19 cellular contexts compared by ENCODE assay signal in the genomic region with DNA sequence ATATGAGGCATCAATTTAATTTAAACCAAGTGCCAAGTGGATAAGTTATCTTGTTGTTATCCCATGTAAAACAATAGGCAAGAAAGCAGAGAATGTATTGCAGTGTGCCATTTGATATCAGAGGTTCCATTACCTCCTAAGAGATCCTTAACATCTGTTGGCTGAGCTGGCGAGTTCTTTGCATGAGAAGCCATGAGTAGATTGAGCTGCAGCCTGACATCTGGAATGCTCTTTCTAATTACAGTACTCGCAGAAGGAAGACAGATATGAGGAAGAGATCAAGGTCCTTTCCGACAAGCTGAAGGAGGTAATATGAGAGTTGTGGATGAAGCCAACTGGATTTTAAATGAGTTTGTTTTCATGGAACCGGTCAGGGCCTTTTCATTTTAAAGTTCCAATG. TPM values are rescaled to one million over a fixed set of nuclear protein-coding genes. Genes with fewer than 3 reads are reported as not detected.
DNase-seq lines count a peak whose midpoint lies in the region; ATAC-seq and TF ChIP-seq lines count a peak whose summit lies in the region.
"Had no signal": no experiment of that assay in that cellular context is flagged by ENCODE, and none has a peak within 500 bp of the region (broad histone marks: within the 10 kb centered on the region; RNA-seq: fewer than 3 reads in every experiment).

No MANE protein-coding gene starts in this region.

- H3K4me1 ChIP-seq in IMR-90 (ENCODE audit: control insufficient read depth, insufficient read depth, low read length) = peaks cover 28% of the 10 kb centered on the region
- no peaks in the 10 kb centered on the region for H3K4me1 ChIP-seq in smooth muscle cell (ENCODE audit: low read depth)

- H2BK20ac ChIP-seq in IMR-90 (ENCODE audit: low read depth, low read length) = no peak overlapping the region

- no peak overlapping the region; a peak in 1 of 4 replicates for H4K8ac ChIP-seq in IMR-90 (ENCODE audit: low read depth in 2 of 2, low read length in 2 of 2)

- ATAC-seq in IMR-90 (ENCODE audit: low read depth) (no peak; the same call in 1 of the 2 replicates), left colon (peak; percentile 18), HG02798 (IDR thresholded peaks at IDR 0.05; ENCODE audit: poor library complexity, unreplicated experiment) (no peak)
- ATAC-seq: effector memory CD8-positive, alpha-beta T cell; stimulated activated naive B cell treated with anti-CD40 and anti-IgM and Interleukin-4, amounts not matched to agents 10 μg/mL and 1 μg/mL and 100 μg/mL, for 72 hours had no signal

- H4K20me1 ChIP-seq in IMR-90 (ENCODE audit: insufficient read depth, low read length) (peaks cover 85% of the 10 kb centered on the region), smooth muscle cell (ENCODE audit: low read depth) (peaks cover 100% of the 10 kb centered on the region)

- H2BK120ac ChIP-seq in IMR-90 (ENCODE audit: low read depth, low read length) = no peak overlapping the region

- no CpG with 5 or more reads among the region's 4 CpGs for WGBS in IMR-90 (ENCODE audit: extremely low coverage in 2 of 2, insufficient read length in 1 of 2), 2 experiments
- 68% methylated on average over 4 of the region's 4 CpGs for WGBS in smooth muscle cell (ENCODE audit: low lambda C conversion rate)

- no peak for TF ChIP-seq CTCF in IMR-90 (conservative IDR thresholded peaks at IDR 0.05; ENCODE audit: low read depth, low read length)
- TF ChIP-seq CTCF in VCaP (conservative IDR thresholded peaks at IDR 0.05) = no peak
- no peak for TF ChIP-seq CTCF in smooth muscle cell (IDR thresholded peaks at IDR 0.05; ENCODE audit: borderline replicate concordance, insufficient read depth, poor library complexity, severe bottlenecking)
- TF ChIP-seq CTCF in RWPE1 (conservative IDR thresholded peaks at IDR 0.05; ENCODE audit: low read depth) = no peak

- H2BK15ac ChIP-seq in IMR-90 (ENCODE audit: low read depth, low read length) = no peak overlapping the region

- DNase-seq in IMR-90 (peak; percentile 65), left colon (no peak), smooth muscle cell (lab: John Stamatoyannopoulos, UW; ENCODE audit: unreplicated experiment) (no peak), RWPE1 (ENCODE audit: low spot score) (no peak), foreskin melanocyte (no peak)
- DNase-seq: activated CD4-positive, alpha-beta T cell treated with anti-CD3 and anti-CD28 coated beads for 4 hours; activated T-cell treated with anti-CD3 and anti-CD28 coated beads, Interleukin-2, amount 50 U/mL, for 24 hours; effector memory CD8-positive, alpha-beta T cell; HCEC 1CT; kidney; NCI-H1092 treated with DMSO at 0.1 percent for 48 hours; NCI-H1930; PC-9; spleen; stimulated activated CD4-positive, alpha-beta T cell treated with anti-CD3 and anti-CD28 coated beads, Interleukin-4, amount 100 ng/mL, for 24 hours; stimulated activated naive B cell treated with anti-CD40 and anti-IgM and Interleukin-4, amounts not matched to agents 10 μg/mL and 1 μg/mL and 100 μg/mL, for 72 hours had no signal

- no peak overlapping the region; the same call in 1 of the 2 replicates for H3K18ac ChIP-seq in IMR-90 (ENCODE audit: low read depth, low read length)

- no peak for TF ChIP-seq RAD21 in IMR-90 (IDR thresholded peaks at IDR 0.05; ENCODE audit: low read length)

- peaks cover 32 to 84% of the 10 kb centered on the region in 2 experiments for H3K79me1 ChIP-seq in IMR-90 (ENCODE audit: low read depth in 1 of 2, low read length in 2 of 2)

- H3K56ac ChIP-seq in IMR-90 (ENCODE audit: extremely low read depth, insufficient read depth, low read length) = no peak overlapping the region

- H3K27me3 ChIP-seq in IMR-90 (ENCODE audit: control insufficient read depth, insufficient read depth, low read length) (no peaks in the 10 kb centered on the region), smooth muscle cell (ENCODE audit: low read depth) (no peaks in the 10 kb centered on the region)
- H3K27me3 ChIP-seq: neutrophil, spleen had no signal

- H3K9me1 ChIP-seq in IMR-90 (ENCODE audit: insufficient read depth, low read length) = peaks cover 24% of the 10 kb centered on the region

- in situ Hi-C loops in IMR-90 (cut with MboI; ENCODE audit: low sequenced_read_pairs) = no loop called here

- H3K23ac ChIP-seq in IMR-90 (ENCODE audit: low read depth, low read length) = peak overlapping the region; percentile 28; the same call in 1 of the 2 replicates

- no peak overlapping the region for H2AK9ac ChIP-seq in IMR-90 (replicated peaks; ENCODE audit: low read depth, low read length, poor library complexity)

- peak overlapping the region; percentile 64 for H2BK5ac ChIP-seq in IMR-90 (ENCODE audit: low read depth, low read length, poor library complexity, severe bottlenecking)

- no TSS peak for BruUV-seq in IMR-90 (replicated peaks; lab: Mats Ljungman, UMichigan)

- H3K9me3 ChIP-seq in IMR-90 (ENCODE audit: control insufficient read depth, insufficient read depth, low read length) = no peaks in the 10 kb centered on the region
- no peaks in the 10 kb centered on the region for H3K9me3 ChIP-seq in smooth muscle cell (replicated peaks; ENCODE audit: low read depth)
- H3K9me3 ChIP-seq: neutrophil, spleen had no signal

- no peak overlapping the region for H3K4me2 ChIP-seq in IMR-90 (ENCODE audit: low read depth, low read length)
- H3K4me2 ChIP-seq in smooth muscle cell = no peak overlapping the region
- H3K4me2 ChIP-seq: PC-9 had no signal

- TF ChIP-seq POLR2A in IMR-90 (IDR thresholded peaks at IDR 0.05; ENCODE audit: low read depth, low read length) = no peak

- H3K4me3 ChIP-seq in IMR-90 (ENCODE audit: insufficient read depth, low read depth, low read length) (no peak overlapping the region), smooth muscle cell (no peak overlapping the region)
- H3K4me3 ChIP-seq: PC-9, spleen had no signal

- H3K27ac ChIP-seq in IMR-90 (ENCODE audit: insufficient read depth, low read length) (no peak overlapping the region), VCaP (peak overlapping the region; percentile 12; the same call in 1 of the 2 replicates), smooth muscle cell (ENCODE audit: low read depth) (peak overlapping the region; percentile 80), RWPE1 (no peak overlapping the region)
- H3K27ac ChIP-seq: neutrophil, PC-9, spleen had no signal

- H2AFZ ChIP-seq in IMR-90 (replicated peaks; ENCODE audit: low read length, poor library complexity) (no peak overlapping the region), smooth muscle cell (ENCODE audit: low read depth) (no peak overlapping the region)
- H2AFZ ChIP-seq: PC-9 had no signal

- H2AK5ac ChIP-seq in IMR-90 (ENCODE audit: low read depth, low read length) = no peak overlapping the region

- peaks cover 97% of the 10 kb centered on the region for H3F3A ChIP-seq in smooth muscle cell (ENCODE audit: low read depth)

- intact Hi-C loops in IMR-90 (cut with micrococcal nuclease) = no loop called here
- intact Hi-C loops in left colon (cut with DNase I, micrococcal nuclease) = no loop called here

- dilution Hi-C loops in IMR-90 (cut with HindIII; ENCODE audit: low sequenced_read_pairs, unreplicated experiment) = no loop called here

- H3K36me3 ChIP-seq in IMR-90 (ENCODE audit: control insufficient read depth, insufficient read depth, low read length) = peaks cover 72% of the 10 kb centered on the region
- peaks cover 67% of the 10 kb centered on the region for H3K36me3 ChIP-seq in smooth muscle cell (ENCODE audit: low read depth)

- H3K14ac ChIP-seq in IMR-90 (replicated peaks; ENCODE audit: low read depth, low read length) = peak overlapping the region; percentile 22; the same call in 1 of the 2 replicates

- peak overlapping the region; percentile 3; the same call in 1 of the 2 replicates for H4K5ac ChIP-seq in IMR-90 (ENCODE audit: low read depth, low read length)

- CTCF ChIA-PET in IMR-90 (lab: Yijun Ruan, JAX) = no interaction called here
- CTCF ChIA-PET in RWPE1 (lab: Yijun Ruan, JAX) = interaction anchor here (0.6 to 1.1 kb wide), 2 partner anchors 14 to 232 kb away, joined by 3 to 5 read pairs; no protein-coding TSS in a partner anchor

- no peak overlapping the region for H3K4ac ChIP-seq in IMR-90 (ENCODE audit: low read depth, low read length)

- POLR2A ChIA-PET in IMR-90 (lab: Charles Lee; ENCODE audit: unreplicated experiment) (no interaction called here), RWPE1 (lab: Yijun Ruan, JAX; ENCODE audit: low non-redundant PET) (no interaction called here)

- H3K9ac ChIP-seq in IMR-90 (ENCODE audit: low read depth, low read length) = no peak overlapping the region
- H3K9ac ChIP-seq in smooth muscle cell (ENCODE audit: low read depth) = no peak overlapping the region

- no peak overlapping the region for H4K91ac ChIP-seq in IMR-90 (ENCODE audit: insufficient read depth, low read depth, low read length)

- H3K79me2 ChIP-seq in smooth muscle cell (ENCODE audit: low read depth) = peaks cover 3% of the 10 kb centered on the region

TF ChIP-seq in IMR-90, 13 proteins besides CTCF, POLR2A, EP300 and RAD21:
- no peak for TF ChIP-seq RFX5 (IDR thresholded peaks at IDR 0.05; ENCODE audit: low read depth, low read length)
- TF ChIP-seq MAFK (IDR thresholded peaks at IDR 0.05; ENCODE audit: low read depth, low read length) = no peak
- no peak for TF ChIP-seq CHD1 (IDR thresholded peaks at IDR 0.05; ENCODE audit: low read depth, low read length)

RNA-seq across cellular contexts. Expression of a gene that starts 19.4 kb away (rescaled TPM):
- 661 and 997 TPM in 2 replicates for total RNA-seq in IMR-90 (2012; rRNA removed)
- polyA plus RNA-seq in IMR-90 (2012; rRNA removed) = 1,566 and 1,623 TPM in 2 replicates
- 700 and 932 TPM in 2 replicates for polyA plus RNA-seq in IMR-90 (2012; cell fraction: cytosol; rRNA removed)
- polyA plus RNA-seq in IMR-90 (2012; cell fraction: nucleus; rRNA removed; ENCODE audit: low replicate concordance) = 972 and 2,415 TPM in 2 replicates
- total RNA-seq in left colon = 100 to 1,000 TPM; 576 to 607 TPM
- 1,694 and 1,869 TPM in 2 replicates for total RNA-seq in smooth muscle cell
- polyA plus RNA-seq in smooth muscle cell = 1,915 and 2,406 TPM in 2 replicates

RNA-seq across cellular contexts. Expression of a gene that starts 59.7 kb away (rescaled TPM):
- total RNA-seq in IMR-90 (2012; rRNA removed) (12.9 and 41.7 TPM in 2 replicates), left colon (10 to 100 TPM; 28.1 to 30.6 TPM), smooth muscle cell (12.5 and 41.0 TPM in 2 replicates)
- polyA plus RNA-seq in IMR-90 (2012; rRNA removed) (31.0 and 32.7 TPM in 2 replicates), smooth muscle cell (9.0 and 13.8 TPM in 2 replicates)
- 11.5 and 15.9 TPM in 2 replicates for polyA plus RNA-seq in IMR-90 (2012; cell fraction: cytosol; rRNA removed)
- 11.3 and 22.6 TPM in 2 replicates for polyA plus RNA-seq in IMR-90 (2012; cell fraction: nucleus; rRNA removed; ENCODE audit: low replicate concordance)

Comparison
In these comparisons a context has a peak if more than half of its experiments do, and no peak if none do; other contexts are left out.
1. H3K27ac ChIP-seq: peak in VCaP (single experiment) and smooth muscle cell (single experiment); none in IMR-90 (single experiment) and RWPE1 (single experiment).